17 cellular contexts compared by ENCODE assay signal in the genomic region with DNA sequence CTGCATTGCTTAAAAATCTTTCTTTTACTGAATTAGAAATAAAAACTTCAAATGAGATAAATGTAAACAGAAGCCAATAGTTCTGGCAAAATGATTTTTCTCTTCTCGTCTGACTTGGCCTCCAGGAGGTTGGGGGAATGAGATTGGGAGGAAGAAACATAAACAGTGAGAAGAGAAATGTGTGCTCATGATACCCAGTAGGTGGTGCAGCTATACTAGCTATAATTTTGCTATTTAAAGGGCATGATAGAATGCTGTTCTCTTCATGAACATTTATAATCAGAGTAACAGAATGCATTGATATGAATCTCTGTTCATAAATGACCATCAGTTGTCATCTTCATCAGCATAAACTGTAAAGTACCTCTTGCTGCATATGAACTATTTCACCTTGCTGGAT.
DNase-seq lines count a peak whose midpoint lies in the region; ATAC-seq, FAIRE-seq and TF ChIP-seq lines count a peak whose summit lies in the region.
"Had no signal": no experiment of that assay in that cellular context is flagged by ENCODE, and none has a peak within 500 bp of the region (broad histone marks: within the 10 kb centered on the region; RNA-seq: fewer than 3 reads in every experiment).

No MANE protein-coding gene starts in this region.

- H3K79me2 ChIP-seq in mesendoderm (ENCODE audit: control insufficient read depth, insufficient read depth, low read length): no peaks in the 10 kb centered on the region

- ATAC-seq in RWPE2 (ENCODE audit: low read depth): no peak
- no peak for ATAC-seq in pancreas
- ATAC-seq: A549, GM12878 had no signal

- H2AK5ac ChIP-seq in mesendoderm (ENCODE audit: low read length): no peak overlapping the region

- no peaks in the 10 kb centered on the region for H3K79me1 ChIP-seq in mesendoderm (ENCODE audit: low read length)

- no peak overlapping the region for H4K5ac ChIP-seq in mesendoderm (ENCODE audit: low read length)

- no peak overlapping the region for H2BK120ac ChIP-seq in mesendoderm (ENCODE audit: low read depth, low read length)

- no peak overlapping the region for H3K9ac ChIP-seq in mesendoderm (ENCODE audit: low read length)
- H3K9ac ChIP-seq: GM23248 had no signal

- no peak overlapping the region for H3K27ac ChIP-seq in RWPE2 (ENCODE audit: poor library complexity, severe bottlenecking)
- H3K27ac ChIP-seq in mesendoderm (ENCODE audit: low read depth, low read length): no peak overlapping the region
- no peak overlapping the region for H3K27ac ChIP-seq in pancreas
- H3K27ac ChIP-seq: A549, colonic mucosa, GM23248 had no signal

- H3K18ac ChIP-seq in mesendoderm (ENCODE audit: low read length): no peak overlapping the region

- H2BK15ac ChIP-seq in mesendoderm (replicated peaks; ENCODE audit: low read depth): no peak overlapping the region

- no peak overlapping the region for H4K8ac ChIP-seq in mesendoderm (ENCODE audit: low read depth, low read length)

- no peak overlapping the region for H3K56ac ChIP-seq in mesendoderm (ENCODE audit: low read length)

- WGBS in mesendoderm (ENCODE audit: extremely low coverage, insufficient coverage, low lambda C conversion rate): no CpG with 5 or more reads among the region's 1 CpG
- WGBS in pancreas, 2 donors: 5 to 10% methylated on average over 1 of the region's 1 CpG

- H3K23ac ChIP-seq in mesendoderm (ENCODE audit: low read length): no peak overlapping the region

- H2BK5ac ChIP-seq in mesendoderm (ENCODE audit: low read length): no peak overlapping the region

- H3K4me1 ChIP-seq in RWPE2 (ENCODE audit: insufficient read depth, poor library complexity, severe bottlenecking) (no peaks in the 10 kb centered on the region), mesendoderm (ENCODE audit: control insufficient read depth, low read depth, low read length) (no peaks in the 10 kb centered on the region), pancreas (no peaks in the 10 kb centered on the region)
- H3K4me1 ChIP-seq: A549, colonic mucosa had no signal

- H3K27me3 ChIP-seq in RWPE2 (ENCODE audit: insufficient read depth, poor library complexity, severe bottlenecking): no peaks in the 10 kb centered on the region
- H3K27me3 ChIP-seq in mesendoderm (ENCODE audit: insufficient read depth, low read length, poor library complexity): no peaks in the 10 kb centered on the region
- H3K27me3 ChIP-seq in pancreas: no peaks in the 10 kb centered on the region
- H3K27me3 ChIP-seq: colonic mucosa had no signal

- H3K4me3 ChIP-seq in RWPE2 (ENCODE audit: severe bottlenecking): no peak overlapping the region
- no peak overlapping the region for H3K4me3 ChIP-seq in mesendoderm (ENCODE audit: low read length)
- no peak overlapping the region for H3K4me3 ChIP-seq in pancreas
- H3K4me3 ChIP-seq: A549, colonic mucosa, GM12878, GM23248 had no signal

- H3K9me3 ChIP-seq in RWPE2 (ENCODE audit: severe bottlenecking): no peaks in the 10 kb centered on the region
- no peaks in the 10 kb centered on the region for H3K9me3 ChIP-seq in pancreas
- H3K9me3 ChIP-seq: A549, colonic mucosa had no signal

- TF ChIP-seq CTCF in RWPE2 (IDR thresholded peaks at IDR 0.05; ENCODE audit: poor library complexity, severe bottlenecking): peak; percentile 30
- TF ChIP-seq CTCF in pancreas (IDR thresholded peaks at IDR 0.05): no peak

- intact Hi-C loops in pancreas (cut with DNase I): no loop called here

- H3K4ac ChIP-seq in mesendoderm (ENCODE audit: low read depth, low read length): no peak overlapping the region

- no peak for FAIRE-seq in pancreas (lab: Jason Lieb, UNC)
- FAIRE-seq: A549, GM12878, keratinocyte had no signal

- DNase-seq in NCI-H1694 treated with DMSO at 0.1 percent for 48 hours (lab: John Stamatoyannopoulos, UW): peak; percentile 22
- DNase-seq in NCI-H1694 (lab: John Stamatoyannopoulos, UW): no peak
- DNase-seq in HT1080 (ENCODE audit: low read depth): peak; percentile 24
- no peak for DNase-seq in RWPE2 (ENCODE audit: low spot score)
- peak; percentile 14 for DNase-seq in mesendoderm
- no peak for DNase-seq in NCI-H1092 treated with DMSO at 0.1 percent for 48 hours (lab: John Stamatoyannopoulos, UW)
- DNase-seq in superior temporal gyrus (ENCODE audit: extremely low spot score): no peak
- DNase-seq in pancreas: no peak
- DNase-seq: activated CD8-positive, alpha-beta memory T cell treated with anti-CD3 and anti-CD28 coated beads for 24 hours; CD4-positive, CD25-positive, alpha-beta regulatory T cell; colonic mucosa; glutamatergic neuron; GM23248; stimulated activated CD4-positive, alpha-beta T cell treated with anti-CD3 and anti-CD28 coated beads, Interleukin-4, amount 100 ng/mL, for 4 hours had no signal

- H3K36me3 ChIP-seq in RWPE2 (ENCODE audit: low read depth) (no peaks in the 10 kb centered on the region), mesendoderm (ENCODE audit: control insufficient read depth, insufficient read depth, low read length) (no peaks in the 10 kb centered on the region), pancreas (no peaks in the 10 kb centered on the region)
- H3K36me3 ChIP-seq: colonic mucosa had no signal

- no peak overlapping the region for H3K4me2 ChIP-seq in mesendoderm (ENCODE audit: low read length)
- H3K4me2 ChIP-seq: A549 had no signal

Comparison
In these comparisons a context has a peak if more than half of its experiments do, and no peak if none do; other contexts are left out.
1. DNase-seq: peak in NCI-H1694 treated with DMSO at 0.1 percent for 48 hours (single experiment), HT1080 (single experiment) and mesendoderm (single experiment); none in NCI-H1694 (single experiment), RWPE2 (single experiment), NCI-H1092 treated with DMSO at 0.1 percent for 48 hours (single experiment), superior temporal gyrus (single experiment) and pancreas (0 of 6).